8 cellular contexts compared by ENCODE assay signal in the genomic region with DNA sequence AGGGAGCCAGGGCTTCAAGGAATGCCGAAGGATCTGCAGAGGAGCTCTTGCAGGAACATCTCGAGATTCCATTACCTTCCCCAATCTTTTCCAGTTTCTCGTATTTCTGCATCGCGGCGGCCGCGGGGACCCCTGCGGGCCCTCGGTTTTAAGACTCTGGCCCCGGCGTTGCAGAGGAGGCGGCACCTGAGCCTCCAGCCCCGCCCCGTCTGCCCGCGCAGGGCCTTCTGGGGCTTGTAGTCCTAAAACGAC.
DNase-seq lines count a peak whose midpoint lies in the region; TF ChIP-seq lines count a peak whose summit lies in the region.

Gene CDK5, minus strand, starts transcription at position 161 of the 252 bp plus-strand sequence. Its CDS starts 49 bp downstream, at position 112.

- H3K4me2 ChIP-seq in KMS-11 = peak within 1 kb of the TSS; percentile 57

- H3K4me3 ChIP-seq in ACC112 (ENCODE audit: low read depth, low read length) (peak within 1 kb of the TSS; percentile 91), KMS-11 (IDR thresholded peaks at IDR 0.05; ENCODE audit: insufficient read depth, low read depth, low read length) (no peak within 1 kb of the TSS), choroid plexus epithelial cell (ENCODE audit: low read depth, low read length) (peak within 1 kb of the TSS; percentile 78), mucosa of stomach (ENCODE audit: low read length) (peak within 1 kb of the TSS; percentile 94)

- peak within 1 kb of the TSS; percentile 85 for H3K27ac ChIP-seq in ACC112 (ENCODE audit: low read depth, low read length)
- H3K27ac ChIP-seq in KMS-11 = peak within 1 kb of the TSS; percentile 47

- H2AFZ ChIP-seq in ACC112 (ENCODE audit: low read length, unreplicated experiment) (peak within 1 kb of the TSS; percentile 70), KMS-11 (ENCODE audit: low read depth) (peak within 1 kb of the TSS; percentile 74)

- peaks cover 29% of the 10 kb centered on the region for H3K79me2 ChIP-seq in ACC112 (ENCODE audit: control insufficient read depth, insufficient read depth, low read length, unreplicated experiment)
- peaks cover 22% of the 10 kb centered on the region; the same call in 1 of the 2 replicates for H3K79me2 ChIP-seq in KMS-11 (ENCODE audit: insufficient read depth, low read depth)

- DNase-seq in choroid plexus epithelial cell (ENCODE audit: low read depth) (no peak), kidney tubule cell (ENCODE audit: low spot score) (no peak), hypothalamus (lab: John Stamatoyannopoulos, UW) (no peak), cortex of kidney (lab: John Stamatoyannopoulos, UW) (no peak), NK-92 (lab: John Stamatoyannopoulos, UW; ENCODE audit: unreplicated experiment) (no peak)

- H3K9ac ChIP-seq in KMS-11 (peak within 1 kb of the TSS; percentile 43; the same call in 1 of the 2 replicates), mucosa of stomach (ENCODE audit: low read length) (peak within 1 kb of the TSS; percentile 67)

- no peaks in the 10 kb centered on the region for H3K27me3 ChIP-seq in ACC112 (ENCODE audit: insufficient read depth, low read length)
- no peaks in the 10 kb centered on the region for H3K27me3 ChIP-seq in KMS-11 (ENCODE audit: insufficient read depth, low read depth)
- no peaks in the 10 kb centered on the region for H3K27me3 ChIP-seq in mucosa of stomach (ENCODE audit: control insufficient read depth, insufficient read depth, low read length)

- H3K36me3 ChIP-seq in ACC112 (ENCODE audit: insufficient read depth, low read length) (no peaks in the 10 kb centered on the region), KMS-11 (ENCODE audit: insufficient read depth) (no peaks in the 10 kb centered on the region), mucosa of stomach (ENCODE audit: control insufficient read depth, insufficient read depth, low read length) (no peaks in the 10 kb centered on the region)

- H4K20me1 ChIP-seq in KMS-11 (ENCODE audit: insufficient read depth) = no peaks in the 10 kb centered on the region

- peaks cover 38% of the 10 kb centered on the region for H3K4me1 ChIP-seq in ACC112 (ENCODE audit: control insufficient read depth, insufficient read depth, low read length, unreplicated experiment)
- H3K4me1 ChIP-seq in KMS-11 (ENCODE audit: low read depth, poor library complexity, severe bottlenecking) = peaks cover 11% of the 10 kb centered on the region
- H3K4me1 ChIP-seq in mucosa of stomach (ENCODE audit: control insufficient read depth, insufficient read depth, low read length) = peaks cover 48% of the 10 kb centered on the region

- no peaks in the 10 kb centered on the region for H3K9me3 ChIP-seq in mucosa of stomach (ENCODE audit: control insufficient read depth, low read length)

- TF ChIP-seq CTCF in KMS-11 (conservative IDR thresholded peaks at IDR 0.05; ENCODE audit: low read depth, low read length) (no peak), choroid plexus epithelial cell (conservative IDR thresholded peaks at IDR 0.05; ENCODE audit: low read depth, low read length) (no peak)
